ENCODE assay signal across 8 cellular contexts in genomic region chr12:57518920-57519757, GRCh38.
DNase-seq lines count a peak whose midpoint lies in the region; ATAC-seq and TF ChIP-seq lines count a peak whose summit lies in the region.

No MANE protein-coding gene starts in this region.

- peaks cover 51% of the 10 kb centered on the region for H3K79me2 ChIP-seq in MM.1S (ENCODE audit: low read length)

- no peak overlapping the region for H2AFZ ChIP-seq in MM.1S (ENCODE audit: low read length)

- peaks cover 82% of the 10 kb centered on the region for H3K4me1 Mint-ChIP-seq in stimulated activated naive CD8-positive, alpha-beta T cell treated with anti-CD3 and anti-CD28 coated beads, Interleukin-15, amount 100 ng/mL, for 72 hours

- no peaks in the 10 kb centered on the region for H3K9me2 ChIP-seq in MM.1S (replicated peaks; ENCODE audit: insufficient read depth, low read length)

- H3K9ac ChIP-seq in MM.1S (ENCODE audit: low read length): peak overlapping the region; percentile 93

- TF ChIP-seq CTCF in MM.1S (IDR thresholded peaks at IDR 0.05; ENCODE audit: low read length): no peak
- TF ChIP-seq CTCF in astrocyte of the spinal cord (IDR thresholded peaks at IDR 0.05; ENCODE audit: low read depth, low read length): no peak
- no peak for TF ChIP-seq CTCF in GM20000 (IDR thresholded peaks at IDR 0.05; ENCODE audit: extremely low read depth, missing control alignments)

- H3K4me3 ChIP-seq in MM.1S (ENCODE audit: low read length): peak overlapping the region; percentile 92
- peak overlapping the region; percentile 80 for H3K4me3 ChIP-seq in astrocyte of the spinal cord (ENCODE audit: low read depth, low read length)

- in situ Hi-C loops in astrocyte of the spinal cord (cut with HindIII; ENCODE audit: low sequenced_read_pairs): no loop called here

- DNase-seq in D341Med (ENCODE audit: low spot score) (peak; percentile 80), MM.1S (peak; percentile 9), astrocyte of the spinal cord (ENCODE audit: low read depth, low spot score) (peak; percentile 25), islet precursor cell (peak; percentile 81), NK-92 (lab: John Stamatoyannopoulos, UW; ENCODE audit: unreplicated experiment) (no peak), GM20000 (ENCODE audit: low spot score) (no peak), AG20443 (ENCODE audit: low spot score) (no peak)
- no peak for DNase-seq in stimulated activated naive CD8-positive, alpha-beta T cell treated with anti-CD3 and anti-CD28 coated beads, Interleukin-15, amount 100 ng/mL, for 72 hours

- H3K9me3 Mint-ChIP-seq in stimulated activated naive CD8-positive, alpha-beta T cell treated with anti-CD3 and anti-CD28 coated beads, Interleukin-15, amount 100 ng/mL, for 72 hours: no peaks in the 10 kb centered on the region

- H4K20me1 ChIP-seq in MM.1S (ENCODE audit: insufficient read depth, low read length): no peaks in the 10 kb centered on the region

- peak overlapping the region; percentile 99 to 100 for H3K27ac Mint-ChIP-seq in stimulated activated naive CD8-positive, alpha-beta T cell treated with anti-CD3 and anti-CD28 coated beads, Interleukin-15, amount 100 ng/mL, for 72 hours

- H3K4me2 ChIP-seq in MM.1S (ENCODE audit: low read depth, low read length): peak overlapping the region; percentile 83

- H3K36me3 ChIP-seq in MM.1S (replicated peaks; ENCODE audit: insufficient read depth, low read length): peaks cover 18% of the 10 kb centered on the region

- no peak for ATAC-seq in stimulated activated naive CD8-positive, alpha-beta T cell treated with anti-CD3 and anti-CD28 coated beads, Interleukin-15, amount 100 ng/mL, for 72 hours

- no peaks in the 10 kb centered on the region for H3K27me3 Mint-ChIP-seq in stimulated activated naive CD8-positive, alpha-beta T cell treated with anti-CD3 and anti-CD28 coated beads, Interleukin-15, amount 100 ng/mL, for 72 hours

- H3K4me3 Mint-ChIP-seq in stimulated activated naive CD8-positive, alpha-beta T cell treated with anti-CD3 and anti-CD28 coated beads, Interleukin-15, amount 100 ng/mL, for 72 hours: peak overlapping the region; percentile 95 to 97

- peaks cover 49% of the 10 kb centered on the region for H3F3A ChIP-seq in MM.1S (ENCODE audit: insufficient read depth, low read length)

- H3K9me3 ChIP-seq in MM.1S (replicated peaks; ENCODE audit: insufficient read depth, low read length): no peaks in the 10 kb centered on the region

- H3K4me1 ChIP-seq in MM.1S (ENCODE audit: low read length): peaks cover 23% of the 10 kb centered on the region

- H3K27ac ChIP-seq in MM.1S (ENCODE audit: low read length): peak overlapping the region; percentile 94; the same call in 1 of the 2 replicates

- no peaks in the 10 kb centered on the region for H3K27me3 ChIP-seq in MM.1S (replicated peaks; ENCODE audit: insufficient read depth, low read length)

Comparison
In these comparisons a context has a peak if more than half of its experiments do, and no peak if none do; other contexts are left out.
1. DNase-seq: peak in D341Med (single experiment), MM.1S (single experiment), astrocyte of the spinal cord (single experiment) and islet precursor cell (single experiment); none in stimulated activated naive CD8-positive, alpha-beta T cell treated with anti-CD3 and anti-CD28 coated beads, Interleukin-15, amount 100 ng/mL, for 72 hours (0 of 2), NK-92 (single experiment), GM20000 (single experiment) and AG20443 (single experiment).